In genomic region chr2:128732976-128733431, GRCh38 we compare ENCODE assay signal across 9 cellular contexts.
DNase-seq lines count a peak whose midpoint lies in the region; ATAC-seq and TF ChIP-seq lines count a peak whose summit lies in the region.
"Had no signal": no experiment of that assay in that cellular context is flagged by ENCODE, and none has a peak within 500 bp of the region (broad histone marks: within the 10 kb centered on the region; RNA-seq: fewer than 3 reads in every experiment).

No MANE protein-coding gene starts in this region.

- H2BK15ac ChIP-seq in mesendoderm (replicated peaks; ENCODE audit: low read depth) = no peak overlapping the region

- H3K4me3 ChIP-seq in DND-41 (ENCODE audit: low read depth in 1 of 2, low read length in 2 of 2) (no peak overlapping the region), mesendoderm (ENCODE audit: low read length) (no peak overlapping the region)

- H3K4me2 ChIP-seq in DND-41 (ENCODE audit: insufficient read depth, low read length) = no peak overlapping the region
- no peak overlapping the region for H3K4me2 ChIP-seq in mesendoderm (ENCODE audit: low read length)

- H3K9ac ChIP-seq in DND-41 (ENCODE audit: low read depth, low read length) = peak overlapping the region; percentile 11; the same call in 1 of the 2 replicates
- H3K9ac ChIP-seq in mesendoderm (ENCODE audit: low read length) = no peak overlapping the region

- H3K36me3 Mint-ChIP-seq in glutamatergic neuron (ENCODE audit: unreplicated experiment) = peaks cover 14% of the 10 kb centered on the region

- H2BK5ac ChIP-seq in mesendoderm (ENCODE audit: low read length) = no peak overlapping the region

- H4K20me1 ChIP-seq in DND-41 (ENCODE audit: insufficient read depth, low read length) = no peaks in the 10 kb centered on the region

- no CpG with 5 or more reads among the region's 4 CpGs for WGBS in mesendoderm (ENCODE audit: extremely low coverage, insufficient coverage, low lambda C conversion rate)

- H3K36me3 ChIP-seq in DND-41 (ENCODE audit: insufficient read depth, low read length) (no peaks in the 10 kb centered on the region), mesendoderm (ENCODE audit: control insufficient read depth, insufficient read depth, low read length) (no peaks in the 10 kb centered on the region)

- no peak overlapping the region for H3K56ac ChIP-seq in mesendoderm (ENCODE audit: low read length)

- no peaks in the 10 kb centered on the region for H3K79me2 ChIP-seq in DND-41 (ENCODE audit: insufficient read depth, low read length)
- no peaks in the 10 kb centered on the region for H3K79me2 ChIP-seq in mesendoderm (ENCODE audit: control insufficient read depth, insufficient read depth, low read length)

- peaks cover 2% of the 10 kb centered on the region for H3K27me3 Mint-ChIP-seq in glutamatergic neuron (ENCODE audit: unreplicated experiment)

- no peak overlapping the region for H2AK5ac ChIP-seq in mesendoderm (ENCODE audit: low read length)

- no peaks in the 10 kb centered on the region for H3K79me1 ChIP-seq in mesendoderm (ENCODE audit: low read length)

- TF ChIP-seq CTCF in DND-41 (IDR thresholded peaks at IDR 0.05; ENCODE audit: borderline replicate concordance, extremely low read depth, low read length, poor library complexity, severe bottlenecking) = no peak
- TF ChIP-seq CTCF in glutamatergic neuron (IDR thresholded peaks at IDR 0.05; ENCODE audit: partially characterized antibody, unreplicated experiment) = no peak
- no peak for TF ChIP-seq CTCF in GM20000 (IDR thresholded peaks at IDR 0.05; ENCODE audit: extremely low read depth, missing control alignments)

- H3K27ac Mint-ChIP-seq in glutamatergic neuron (ENCODE audit: unreplicated experiment) = peak overlapping the region; percentile 89

- H3K4me1 ChIP-seq in DND-41 (ENCODE audit: insufficient read depth, low read length) (peaks cover 72% of the 10 kb centered on the region), mesendoderm (ENCODE audit: control insufficient read depth, low read depth, low read length) (no peaks in the 10 kb centered on the region)

- no peak overlapping the region for H3K4me3 Mint-ChIP-seq in glutamatergic neuron (ENCODE audit: unreplicated experiment)
- H3K4me3 Mint-ChIP-seq: central memory CD8-positive, alpha-beta T cell had no signal

- H3K27me3 ChIP-seq in DND-41 (ENCODE audit: insufficient read depth, low read length, poor library complexity) (no peaks in the 10 kb centered on the region), mesendoderm (ENCODE audit: insufficient read depth, low read length, poor library complexity) (no peaks in the 10 kb centered on the region)

- peaks cover 5% of the 10 kb centered on the region for H3K9me3 ChIP-seq in DND-41 (ENCODE audit: insufficient read depth, low read length, severe bottlenecking)

- H2AFZ ChIP-seq in DND-41 (ENCODE audit: low read depth, low read length) = no peak overlapping the region

- peak; percentile 57 for DNase-seq in DND-41
- peak; percentile 65 for DNase-seq in H4 (ENCODE audit: low spot score)
- DNase-seq in NOMO-1 treated with DMSO at 0.1 percent for 48 hours (lab: John Stamatoyannopoulos, UW; ENCODE audit: unreplicated experiment) = peak; percentile 62
- no peak for DNase-seq in glutamatergic neuron
- DNase-seq in GM20000 (ENCODE audit: low spot score) = no peak
- DNase-seq in mesendoderm = no peak
- DNase-seq in activated CD4-positive, alpha-beta T cell treated with anti-CD3 and anti-CD28 coated beads for 4 hours = no peak
- DNase-seq in HT-29 (ENCODE audit: low spot score) = no peak

- peak overlapping the region; percentile 87 for H3K27ac ChIP-seq in DND-41 (ENCODE audit: low read length)
- no peak overlapping the region for H3K27ac ChIP-seq in mesendoderm (ENCODE audit: low read depth, low read length)

- H3K18ac ChIP-seq in mesendoderm (ENCODE audit: low read length) = no peak overlapping the region

- no peak overlapping the region for H4K8ac ChIP-seq in mesendoderm (ENCODE audit: low read depth, low read length)

- H4K5ac ChIP-seq in mesendoderm (ENCODE audit: low read length) = no peak overlapping the region

- H3K4ac ChIP-seq in mesendoderm (ENCODE audit: low read depth, low read length) = no peak overlapping the region

- peaks cover 2% of the 10 kb centered on the region for H3K9me3 Mint-ChIP-seq in glutamatergic neuron (ENCODE audit: unreplicated experiment)

- no peak overlapping the region for H3K23ac ChIP-seq in mesendoderm (ENCODE audit: low read length)

- ATAC-seq in DND-41 (ENCODE audit: insufficient read depth, low read depth) = peak; percentile 34

- H3K4me1 Mint-ChIP-seq in glutamatergic neuron (ENCODE audit: low read depth, unreplicated experiment) = peaks cover 21% of the 10 kb centered on the region
- H3K4me1 Mint-ChIP-seq: central memory CD8-positive, alpha-beta T cell had no signal

- no peak overlapping the region for H2BK120ac ChIP-seq in mesendoderm (ENCODE audit: low read depth, low read length)

Comparison
In these comparisons a context has a peak if more than half of its experiments do, and no peak if none do; other contexts are left out.
1. DNase-seq: peak in DND-41 (single experiment), H4 (single experiment) and NOMO-1 treated with DMSO at 0.1 percent for 48 hours (single experiment); none in glutamatergic neuron (single experiment), GM20000 (single experiment), mesendoderm (single experiment), activated CD4-positive, alpha-beta T cell treated with anti-CD3 and anti-CD28 coated beads for 4 hours (0 of 2) and HT-29 (single experiment).